In the genomic region with DNA sequence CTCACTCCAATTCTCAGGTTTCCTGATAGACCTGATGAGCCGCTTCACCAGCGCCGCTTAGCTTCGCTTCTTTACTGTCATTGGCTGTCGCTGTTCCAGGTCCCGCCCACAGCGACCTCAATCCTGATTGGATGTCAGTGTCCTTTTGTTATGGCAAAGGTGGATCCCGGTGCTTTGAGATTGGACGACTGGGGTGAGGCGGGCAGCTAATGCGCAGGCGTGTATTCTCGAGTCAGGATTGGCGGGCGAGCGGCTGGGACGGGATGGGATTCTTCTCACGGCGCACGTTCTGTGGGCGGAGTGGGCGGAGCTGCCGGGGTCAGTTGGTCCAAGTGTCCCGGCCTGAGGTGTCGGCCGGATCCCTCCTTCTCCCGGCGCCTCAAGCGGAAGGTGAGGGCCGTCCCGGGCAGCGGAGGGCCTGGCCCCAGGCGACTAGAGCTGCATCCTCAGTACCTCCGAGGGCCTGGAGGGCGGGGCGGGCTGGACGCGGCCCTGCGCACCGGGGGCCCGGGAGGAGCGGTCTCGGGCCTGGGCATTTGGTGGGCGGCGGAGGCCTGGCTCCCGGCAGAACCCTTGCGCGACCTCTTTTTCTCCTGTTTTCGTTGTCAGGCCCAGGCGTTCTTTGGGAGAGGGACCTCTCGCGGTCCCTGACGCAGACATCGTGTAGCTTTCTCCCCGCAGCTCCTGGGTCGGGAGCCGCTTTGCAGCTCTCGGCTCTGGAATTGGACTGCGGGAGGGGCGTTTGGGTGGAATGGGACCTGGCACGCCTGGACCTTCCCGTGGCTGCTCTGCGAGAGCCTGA, we compare ENCODE assay signal across 8 cellular contexts. TPM values are rescaled to one million over a fixed set of nuclear protein-coding genes. Genes with fewer than 3 reads are reported as not detected.
DNase-seq lines count a peak whose midpoint lies in the region; ATAC-seq and FAIRE-seq lines count a peak whose summit lies in the region.

TSS of gene SCOC (plus strand) at position 319 of the 802 bp plus-strand sequence. CDS start 5,525 bp downstream, outside the sequence.

- no peaks in the 10 kb centered on the region for H3K9me3 ChIP-seq in NT2/D1 (ENCODE audit: insufficient read depth, low read length)
- no peaks in the 10 kb centered on the region for H3K9me3 ChIP-seq in mesodermal cell (ENCODE audit: control insufficient read depth, low read length)

- ATAC-seq in GM21381 (IDR thresholded peaks at IDR 0.05; ENCODE audit: unreplicated experiment) = peak; percentile 94

- no peaks in the 10 kb centered on the region for H3K36me3 ChIP-seq in NT2/D1 (ENCODE audit: insufficient read depth, insufficient read length, low read length)
- no peaks in the 10 kb centered on the region for H3K36me3 ChIP-seq in mesodermal cell (ENCODE audit: control insufficient read depth, insufficient read depth, low read length)

- peak within 1 kb of the TSS; percentile 82 for H3K4me3 ChIP-seq in NT2/D1 (ENCODE audit: insufficient read length, low read depth)
- H3K4me3 ChIP-seq in mesodermal cell (ENCODE audit: extremely low read depth, insufficient read depth, low read length, poor library complexity, severe bottlenecking) = peak within 1 kb of the TSS; percentile 77

- H3K4me1 ChIP-seq in NT2/D1 (ENCODE audit: insufficient read depth, insufficient read length) (no peaks in the 10 kb centered on the region), mesodermal cell (ENCODE audit: control insufficient read depth, insufficient read depth, low read length, poor library complexity, severe bottlenecking) (peaks cover 9% of the 10 kb centered on the region)

- peak; percentile 100 for FAIRE-seq in endometrium (lab: Jason Lieb, UNC)

- no peaks in the 10 kb centered on the region for H3K27me3 ChIP-seq in NT2/D1 (ENCODE audit: insufficient read depth, insufficient read length)

- DNase-seq in COR-L47 (lab: John Stamatoyannopoulos, UW) (peak; percentile 99), HUDEP-2 (lab: John Stamatoyannopoulos, UW; ENCODE audit: unreplicated experiment in 76 of 76) (peak; percentile 47 to 99 (median 96)), NT2/D1 (ENCODE audit: low read depth, low spot score) (peak; percentile 97)
- DNase-seq in activated CD8-positive, alpha-beta memory T cell treated with anti-CD3 and anti-CD28 coated beads, Interleukin-2, amount 50 U/mL, for 4 hours = peak; percentile 95
- DNase-seq in stimulated activated CD8-positive, alpha-beta memory T cell treated with anti-CD3 and anti-CD28 coated beads, Interleukin-15, amount 100 ng/mL, for 4 hours (ENCODE audit: low read depth in 2 of 2) = peak; percentile 91 to 97

- WGBS in mesodermal cell (ENCODE audit: insufficient coverage in 2 of 2), 2 experiments = 0% methylated on average over 51 to 53 of the region's 63 CpGs

- H3K27ac ChIP-seq in mesodermal cell (ENCODE audit: low read depth, low read length, severe bottlenecking) = peak within 1 kb of the TSS; percentile 94

- H3K9ac ChIP-seq in NT2/D1 (ENCODE audit: insufficient read length, low read depth) = peak within 1 kb of the TSS; percentile 85

RNA-seq across cellular contexts. Expression of gene SCOC, which starts in this region (rescaled TPM):
- polyA plus RNA-seq in mesodermal cell (2013, experiment 1 of 2) = 83.4 TPM
- 90.5 TPM for polyA plus RNA-seq in mesodermal cell (2013, experiment 2 of 2)

Comparison
In these comparisons a context has a peak if more than half of its experiments do, and no peak if none do; other contexts are left out.
1. Peak in every context shown above with its lines: DNase-seq, ATAC-seq, H3K4me3 ChIP-seq and H3K27ac ChIP-seq.